ENCODE assay signal across 9 cellular contexts in genomic region chr1:32703479-32704291, GRCh38. TPM values are rescaled to one million over a fixed set of nuclear protein-coding genes. Genes with fewer than 3 reads are reported as not detected.
DNase-seq lines count a peak whose midpoint lies in the region; ATAC-seq and TF ChIP-seq lines count a peak whose summit lies in the region.
"Had no signal": no experiment of that assay in that cellular context is flagged by ENCODE, and none has a peak within 500 bp of the region (broad histone marks: within the 10 kb centered on the region; RNA-seq: fewer than 3 reads in every experiment).

No MANE protein-coding gene starts in this region.

- H3K4me1 Mint-ChIP-seq in T-helper 2 cell treated with Interferon-gamma antibody and Interleukin-4, amounts not matched to agents 5 μg/mL and 100 μg/mL, for 36 hours (ENCODE audit: low read depth) = peaks cover 9% of the 10 kb centered on the region
- peaks cover 21% of the 10 kb centered on the region for H3K4me1 Mint-ChIP-seq in MCF 10A (ENCODE audit: insufficient read depth, unreplicated experiment)

- BruUV-seq in MCF 10A (replicated peaks; lab: Mats Ljungman, UMichigan) = no TSS peak

- POLR2A ChIA-PET in MCF 10A (lab: Yijun Ruan, JAX) = interaction anchor here (0.6 to 1.6 kb wide), 3 partner anchors 58 to 83 kb away, joined by 3 to 8 read pairs (median 5); no protein-coding TSS in a partner anchor

- CTCF ChIA-PET in MCF 10A (lab: Yijun Ruan, JAX) = interaction anchor here (0.8 to 4.0 kb wide), 4 partner anchors 9 to 183 kb away, joined by 3 to 24 read pairs (median 3); no protein-coding TSS in a partner anchor

- H3K27me3 Mint-ChIP-seq in T-helper 2 cell treated with Interferon-gamma antibody and Interleukin-4, amounts not matched to agents 5 μg/mL and 100 μg/mL, for 36 hours (ENCODE audit: low read depth) = peaks cover 42% of the 10 kb centered on the region
- no peaks in the 10 kb centered on the region for H3K27me3 Mint-ChIP-seq in MCF 10A (ENCODE audit: insufficient read depth, unreplicated experiment)

- peak overlapping the region; percentile 31 for H3K4me3 Mint-ChIP-seq in T-helper 2 cell treated with Interferon-gamma antibody and Interleukin-4, amounts not matched to agents 5 μg/mL and 100 μg/mL, for 36 hours
- H3K4me3 Mint-ChIP-seq in MCF 10A (ENCODE audit: unreplicated experiment) = peak overlapping the region; percentile 66

- TF ChIP-seq CTCF in MCF 10A (IDR thresholded peaks at IDR 0.05; ENCODE audit: unreplicated experiment) = no peak
- no peak for TF ChIP-seq CTCF in GM13976 (IDR thresholded peaks at IDR 0.05; ENCODE audit: borderline replicate concordance, control extremely low read depth, extremely low read depth, insufficient read depth, missing control alignments)

- H3K27ac Mint-ChIP-seq in T-helper 2 cell treated with Interferon-gamma antibody and Interleukin-4, amounts not matched to agents 5 μg/mL and 100 μg/mL, for 36 hours = no peak overlapping the region
- no peak overlapping the region for H3K27ac Mint-ChIP-seq in MCF 10A (ENCODE audit: low read depth, unreplicated experiment)
- H3K27ac Mint-ChIP-seq: CD4-positive, CD25-positive, alpha-beta regulatory T cell had no signal

- H3K9me3 Mint-ChIP-seq in T-helper 2 cell treated with Interferon-gamma antibody and Interleukin-4, amounts not matched to agents 5 μg/mL and 100 μg/mL, for 36 hours = no peaks in the 10 kb centered on the region
- H3K9me3 Mint-ChIP-seq in MCF 10A (ENCODE audit: unreplicated experiment) = no peaks in the 10 kb centered on the region
- H3K9me3 Mint-ChIP-seq: CD4-positive, CD25-positive, alpha-beta regulatory T cell had no signal

- intact Hi-C loops in MCF 10A (cut with micrococcal nuclease) = no loop called here

- no peak for DNase-seq in T-helper 2 cell treated with Interferon-gamma antibody and Interleukin-4, amounts not matched to agents 5 μg/mL and 100 μg/mL, for 36 hours (ENCODE audit: low spot score)
- DNase-seq in T-helper 2 cell (no peak), MCF 10A (ENCODE audit: unreplicated experiment) (peak; percentile 15), kidney glomerular epithelial cell (lab: John Stamatoyannopoulos, UW) (peak; percentile 99), GM13976 (ENCODE audit: low spot score) (no peak)

- in situ Hi-C loops in GM13976 (cut with MboI; ENCODE audit: low sequenced_read_pairs, unreplicated experiment) = no loop called here

- peaks cover 2% of the 10 kb centered on the region for H3K36me3 Mint-ChIP-seq in T-helper 2 cell treated with Interferon-gamma antibody and Interleukin-4, amounts not matched to agents 5 μg/mL and 100 μg/mL, for 36 hours (ENCODE audit: low read depth)
- no peaks in the 10 kb centered on the region for H3K36me3 Mint-ChIP-seq in MCF 10A (ENCODE audit: insufficient read depth, unreplicated experiment)
- H3K36me3 Mint-ChIP-seq: CD4-positive, CD25-positive, alpha-beta regulatory T cell had no signal

- peak overlapping the region; percentile 69 for H3K27ac ChIP-seq in temporal lobe (ENCODE audit: low read depth, low read length)

- ATAC-seq in GM21529 (IDR thresholded peaks at IDR 0.05; ENCODE audit: unreplicated experiment) (no peak), GM21381 (IDR thresholded peaks at IDR 0.05; ENCODE audit: unreplicated experiment) (no peak)

RNA-seq across cellular contexts. Expression of gene SYNC, which starts 1.1 kb away (rescaled TPM):
- total RNA-seq in MCF 10A (2022) (1.1 and 1.9 TPM in 2 replicates), temporal lobe (3.7 TPM)
- total RNA-seq: CD4-positive, CD25-positive, alpha-beta regulatory T cell had no signal

RNA-seq across cellular contexts. Expression of gene RBBP4, which starts 52.7 kb away (rescaled TPM):
- total RNA-seq in MCF 10A (2022) (165 and 179 TPM in 2 replicates), temporal lobe (186 TPM)

RNA-seq across cellular contexts. Expression of gene ZBTB8OS, which starts 53.3 kb away (rescaled TPM):
- total RNA-seq in MCF 10A (2022) (66.2 and 81.1 TPM in 2 replicates), temporal lobe (15.0 TPM)

Comparison
In these comparisons a context has a peak if more than half of its experiments do, and no peak if none do; other contexts are left out.
1. DNase-seq: peak in MCF 10A (single experiment) and kidney glomerular epithelial cell (single experiment); none in T-helper 2 cell treated with Interferon-gamma antibody and Interleukin-4, amounts not matched to agents 5 μg/mL and 100 μg/mL, for 36 hours (single experiment), T-helper 2 cell (0 of 5) and GM13976 (single experiment).